Comparison of ENCODE assay signal across 1 cellular context in the genomic region with DNA sequence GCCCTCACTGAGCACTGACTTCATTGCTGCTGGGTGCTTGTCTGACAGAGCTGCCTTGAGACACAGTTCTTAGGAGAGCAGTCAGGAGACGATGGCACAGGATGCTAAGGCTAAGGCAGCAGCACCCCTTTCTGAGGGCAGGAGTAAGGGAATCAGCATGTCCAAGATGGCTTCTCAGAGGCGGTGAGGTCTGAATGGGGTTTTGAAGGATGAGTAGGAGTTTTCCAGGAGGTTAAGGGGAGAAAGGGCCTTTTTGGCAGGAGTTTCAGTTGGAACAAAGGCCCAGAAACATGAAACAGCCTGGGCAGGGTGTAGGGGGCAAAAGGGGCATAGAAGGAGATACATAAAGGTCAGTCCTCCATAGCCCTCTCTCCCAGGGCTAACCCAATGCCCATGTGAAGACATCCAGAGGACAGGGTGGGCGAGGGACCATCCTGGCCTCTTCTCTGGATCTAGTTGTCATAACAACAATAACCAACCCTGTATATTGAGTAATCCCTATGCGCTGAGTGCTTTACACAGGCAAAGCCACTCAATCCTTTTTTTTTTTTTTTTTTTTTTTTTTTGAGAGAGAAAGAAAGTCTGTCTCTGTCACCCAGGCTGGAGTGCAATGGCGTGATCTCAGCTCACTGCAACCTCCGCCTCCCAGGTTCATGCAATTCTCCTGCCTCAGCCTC.
TF ChIP-seq lines count a peak whose summit lies in the region.

No MANE protein-coding gene starts in this region.

TF ChIP-seq in GM23338, 12 proteins besides CTCF, POLR2A, EP300 and RAD21:
- TF ChIP-seq EZH2phosphoT487 (IDR thresholded peaks at IDR 0.05; ENCODE audit: unreplicated experiment) (no peak), CREB1 (CRISPR knock-in tag; IDR thresholded peaks at IDR 0.05; ENCODE audit: low read depth) (no peak), ZNF331 (CRISPR knock-in tag; IDR thresholded peaks at IDR 0.05; ENCODE audit: low read depth) (no peak), POLR2AphosphoS5 (IDR thresholded peaks at IDR 0.05; ENCODE audit: low read depth) (no peak), EZH2 (IDR thresholded peaks at IDR 0.05; ENCODE audit: low read depth, unreplicated experiment) (no peak), JUNB (IDR thresholded peaks at IDR 0.05; ENCODE audit: unreplicated experiment) (no peak), ZNF462 (CRISPR knock-in tag; IDR thresholded peaks at IDR 0.05) (no peak), NANOG (IDR thresholded peaks at IDR 0.05; ENCODE audit: borderline replicate concordance) (no peak), ZNF114 (CRISPR knock-in tag; IDR thresholded peaks at IDR 0.05) (no peak), STAT1 (IDR thresholded peaks at IDR 0.05; ENCODE audit: unreplicated experiment) (no peak)
- TF ChIP-seq, protein P1, sequence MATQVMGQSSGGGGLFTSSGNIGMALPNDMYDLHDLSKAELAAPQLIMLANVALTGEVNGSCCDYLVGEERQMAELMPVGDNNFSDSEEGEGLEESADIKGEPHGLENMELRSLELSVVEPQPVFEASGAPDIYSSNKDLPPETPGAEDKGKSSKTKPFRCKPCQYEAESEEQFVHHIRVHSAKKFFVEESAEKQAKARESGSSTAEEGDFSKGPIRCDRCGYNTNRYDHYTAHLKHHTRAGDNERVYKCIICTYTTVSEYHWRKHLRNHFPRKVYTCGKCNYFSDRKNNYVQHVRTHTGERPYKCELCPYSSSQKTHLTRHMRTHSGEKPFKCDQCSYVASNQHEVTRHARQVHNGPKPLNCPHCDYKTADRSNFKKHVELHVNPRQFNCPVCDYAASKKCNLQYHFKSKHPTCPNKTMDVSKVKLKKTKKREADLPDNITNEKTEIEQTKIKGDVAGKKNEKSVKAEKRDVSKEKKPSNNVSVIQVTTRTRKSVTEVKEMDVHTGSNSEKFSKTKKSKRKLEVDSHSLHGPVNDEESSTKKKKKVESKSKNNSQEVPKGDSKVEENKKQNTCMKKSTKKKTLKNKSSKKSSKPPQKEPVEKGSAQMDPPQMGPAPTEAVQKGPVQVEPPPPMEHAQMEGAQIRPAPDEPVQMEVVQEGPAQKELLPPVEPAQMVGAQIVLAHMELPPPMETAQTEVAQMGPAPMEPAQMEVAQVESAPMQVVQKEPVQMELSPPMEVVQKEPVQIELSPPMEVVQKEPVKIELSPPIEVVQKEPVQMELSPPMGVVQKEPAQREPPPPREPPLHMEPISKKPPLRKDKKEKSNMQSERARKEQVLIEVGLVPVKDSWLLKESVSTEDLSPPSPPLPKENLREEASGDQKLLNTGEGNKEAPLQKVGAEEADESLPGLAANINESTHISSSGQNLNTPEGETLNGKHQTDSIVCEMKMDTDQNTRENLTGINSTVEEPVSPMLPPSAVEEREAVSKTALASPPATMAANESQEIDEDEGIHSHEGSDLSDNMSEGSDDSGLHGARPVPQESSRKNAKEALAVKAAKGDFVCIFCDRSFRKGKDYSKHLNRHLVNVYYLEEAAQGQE (IDR thresholded peaks at IDR 0.05; ENCODE audit: unreplicated experiment), result no peak
- TF ChIP-seq, protein P2, sequence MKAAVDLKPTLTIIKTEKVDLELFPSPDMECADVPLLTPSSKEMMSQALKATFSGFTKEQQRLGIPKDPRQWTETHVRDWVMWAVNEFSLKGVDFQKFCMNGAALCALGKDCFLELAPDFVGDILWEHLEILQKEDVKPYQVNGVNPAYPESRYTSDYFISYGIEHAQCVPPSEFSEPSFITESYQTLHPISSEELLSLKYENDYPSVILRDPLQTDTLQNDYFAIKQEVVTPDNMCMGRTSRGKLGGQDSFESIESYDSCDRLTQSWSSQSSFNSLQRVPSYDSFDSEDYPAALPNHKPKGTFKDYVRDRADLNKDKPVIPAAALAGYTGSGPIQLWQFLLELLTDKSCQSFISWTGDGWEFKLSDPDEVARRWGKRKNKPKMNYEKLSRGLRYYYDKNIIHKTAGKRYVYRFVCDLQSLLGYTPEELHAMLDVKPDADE (IDR thresholded peaks at IDR 0.05), result no peak
